In the genomic region with DNA sequence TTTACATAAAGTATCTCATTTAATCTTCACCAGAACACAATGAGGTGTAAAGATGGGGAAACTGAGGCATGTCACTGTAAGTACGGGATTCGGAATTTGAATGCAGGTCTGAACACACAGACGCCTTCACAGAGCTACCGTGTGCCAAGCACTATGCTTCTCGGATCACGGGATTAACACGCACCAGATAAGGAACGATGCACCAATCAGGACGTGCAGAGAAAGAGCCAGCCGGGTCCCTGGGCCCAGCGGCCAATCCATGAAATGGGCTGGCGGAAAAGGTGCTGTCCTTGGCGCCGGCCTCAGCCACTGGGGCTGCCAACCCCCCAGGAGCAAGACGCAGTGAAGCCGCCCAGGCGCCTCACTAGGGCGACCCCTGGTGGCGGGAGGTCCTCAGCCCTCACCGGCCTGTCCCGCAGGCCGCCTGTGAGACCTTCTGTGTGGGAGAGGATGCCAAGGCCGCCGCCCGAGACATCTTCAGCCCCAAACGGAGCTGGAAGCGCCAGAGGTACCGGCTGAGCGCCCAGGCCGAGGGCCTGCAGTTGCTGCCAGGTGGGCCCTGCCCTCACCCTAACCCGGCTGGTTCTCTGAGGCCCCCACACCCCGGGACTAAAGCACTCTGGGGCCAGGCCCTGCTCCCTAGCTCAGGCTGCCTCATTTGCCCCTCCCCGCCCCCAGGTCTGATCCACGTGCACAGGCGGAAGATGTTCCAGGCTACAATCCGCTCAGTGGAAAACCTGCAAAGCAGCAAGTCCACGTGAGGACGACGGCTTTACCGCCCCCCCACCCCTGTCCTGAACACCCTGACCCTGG, we compare ENCODE assay signal across 6 cellular contexts. TPM values are rescaled to one million over a fixed set of nuclear protein-coding genes. Genes with fewer than 3 reads are reported as not detected.
DNase-seq lines count a peak whose midpoint lies in the region; ATAC-seq lines count a peak whose summit lies in the region.

No MANE protein-coding gene starts in this region.

- no peaks in the 10 kb centered on the region for H3K36me3 ChIP-seq in effector memory CD4-positive, alpha-beta T cell (ENCODE audit: control insufficient read depth, insufficient read depth, low read length)

- peak overlapping the region; percentile 74 for H3K27ac Mint-ChIP-seq in T-helper 2 cell treated with Interferon-gamma antibody and Interleukin-4, amounts not matched to agents 5 μg/mL and 100 μg/mL, for 36 hours

- H3K36me3 Mint-ChIP-seq in T-helper 2 cell treated with Interferon-gamma antibody and Interleukin-4, amounts not matched to agents 5 μg/mL and 100 μg/mL, for 36 hours (ENCODE audit: low read depth), result peaks cover 13% of the 10 kb centered on the region

- H3K27ac ChIP-seq in effector memory CD4-positive, alpha-beta T cell (ENCODE audit: insufficient read depth, low read length, poor library complexity, severe bottlenecking), result peak overlapping the region; percentile 76

- H3K27me3 Mint-ChIP-seq in T-helper 2 cell treated with Interferon-gamma antibody and Interleukin-4, amounts not matched to agents 5 μg/mL and 100 μg/mL, for 36 hours (ENCODE audit: low read depth), result no peaks in the 10 kb centered on the region

- peaks cover 47% of the 10 kb centered on the region for H3K4me1 Mint-ChIP-seq in T-helper 2 cell treated with Interferon-gamma antibody and Interleukin-4, amounts not matched to agents 5 μg/mL and 100 μg/mL, for 36 hours (ENCODE audit: low read depth)

- peak overlapping the region; percentile 83 for H3K4me3 Mint-ChIP-seq in T-helper 2 cell treated with Interferon-gamma antibody and Interleukin-4, amounts not matched to agents 5 μg/mL and 100 μg/mL, for 36 hours

- peaks cover 68% of the 10 kb centered on the region for H3K4me1 ChIP-seq in effector memory CD4-positive, alpha-beta T cell (ENCODE audit: control insufficient read depth, insufficient read depth, low read length, poor library complexity, severe bottlenecking)

- H3K9me3 Mint-ChIP-seq in T-helper 2 cell treated with Interferon-gamma antibody and Interleukin-4, amounts not matched to agents 5 μg/mL and 100 μg/mL, for 36 hours, result no peaks in the 10 kb centered on the region

- intact Hi-C loops in sciatic nerve (cut with DNase I), result no loop called here

- DNase-seq in NCI-H1092 treated with DMSO at 0.1 percent for 48 hours (lab: John Stamatoyannopoulos, UW) (peak; percentile 27), NCI-H1092 (lab: John Stamatoyannopoulos, UW) (no peak), sciatic nerve (ENCODE audit: low spot score) (peak; percentile 77)
- DNase-seq in T-helper 2 cell treated with Interferon-gamma antibody and Interleukin-4, amounts not matched to agents 5 μg/mL and 100 μg/mL, for 36 hours (ENCODE audit: low spot score), result peak; percentile 75
- peak; percentile 71 to 78 (median 72) for DNase-seq in effector memory CD4-positive, alpha-beta T cell

- H3K9me3 ChIP-seq in effector memory CD4-positive, alpha-beta T cell (ENCODE audit: control insufficient read depth, low read length), result no peaks in the 10 kb centered on the region

- H3K4me3 ChIP-seq in effector memory CD4-positive, alpha-beta T cell (ENCODE audit: insufficient read depth, low read depth, low read length, poor library complexity, severe bottlenecking), result peak overlapping the region; percentile 33

- H3K27me3 ChIP-seq in effector memory CD4-positive, alpha-beta T cell (replicated peaks; ENCODE audit: control insufficient read depth, insufficient read depth, low read length, poor library complexity, severe bottlenecking), result no peaks in the 10 kb centered on the region

- ATAC-seq in sciatic nerve (peak; percentile 72), GM21423 (IDR thresholded peaks at IDR 0.05; ENCODE audit: unreplicated experiment) (no peak)

RNA-seq across cellular contexts. Expression of a gene that starts 15.6 kb away (rescaled TPM):
- total RNA-seq in sciatic nerve, result 0.67 TPM

RNA-seq across cellular contexts. Expression of a gene that starts 17.9 kb away (rescaled TPM):
- total RNA-seq in sciatic nerve, result 26.6 TPM

RNA-seq across cellular contexts. Expression of a gene that starts 19.5 kb away (rescaled TPM):
- total RNA-seq in sciatic nerve, result 32.8 TPM

RNA-seq across cellular contexts. Expression of a gene that starts 30.6 kb away (rescaled TPM):
- total RNA-seq in sciatic nerve, result 3.2 TPM

RNA-seq across cellular contexts. Expression of a gene that starts 39.6 kb away (rescaled TPM):
- total RNA-seq in sciatic nerve, result 4.7 TPM
